In genomic region chr20:63973636-63974401, GRCh38 we compare ENCODE assay signal across 1 cellular context.
TF ChIP-seq lines count a peak whose summit lies in the region.

No MANE protein-coding gene starts in this region.

TF ChIP-seq in HepG2, 621 proteins besides CTCF, POLR2A, EP300 and RAD21 (continued from another document and continues in another):
- TF ChIP-seq PATZ1 (CRISPR knock-in tag; IDR thresholded peaks at IDR 0.05) (peak; percentile 87), ATF7 (IDR thresholded peaks at IDR 0.05) (no peak), ATF7 (CRISPR knock-in tag; IDR thresholded peaks at IDR 0.05) (no peak; the same call in 1 of the 2 replicates), THRA (CRISPR knock-in tag; IDR thresholded peaks at IDR 0.05; ENCODE audit: borderline replicate concordance) (peak; percentile 82), ZFP36 (IDR thresholded peaks at IDR 0.05; ENCODE audit: borderline replicate concordance, low read depth, low read length, partially characterized antibody) (no peak), ZNF10 (CRISPR knock-in tag; IDR thresholded peaks at IDR 0.05; ENCODE audit: borderline replicate concordance, low read depth) (no peak), ZSCAN29 (CRISPR knock-in tag; conservative IDR thresholded peaks at IDR 0.05) (no peak; the same call in 1 of the 2 replicates), SOX13 (IDR thresholded peaks at IDR 0.05) (no peak), SOX13 (CRISPR knock-in tag; conservative IDR thresholded peaks at IDR 0.05 in 1 of 2, IDR thresholded peaks at IDR 0.05 in 1 of 2) (no peak; a peak in 1 of 4 replicates), ZNF513 (CRISPR knock-in tag; conservative IDR thresholded peaks at IDR 0.05) (peak; percentile 98; the same call in 1 of the 2 replicates), ZNF678 (CRISPR knock-in tag; IDR thresholded peaks at IDR 0.05) (no peak; the same call in 1 of the 2 replicates), HMGXB3 (CRISPR knock-in tag; IDR thresholded peaks at IDR 0.05; ENCODE audit: borderline replicate concordance) (no peak), ZNF570 (CRISPR knock-in tag; IDR thresholded peaks at IDR 0.05; ENCODE audit: borderline replicate concordance) (no peak), UBTF (CRISPR knock-in tag; IDR thresholded peaks at IDR 0.05) (peak; percentile 73), ZNF83 (CRISPR knock-in tag; IDR thresholded peaks at IDR 0.05; ENCODE audit: borderline replicate concordance) (peak; percentile 92; the same call in 1 of the 2 replicates), MIER3 (CRISPR knock-in tag; IDR thresholded peaks at IDR 0.05; ENCODE audit: borderline replicate concordance) (peak; percentile 89; the same call in 1 of the 2 replicates), GPBP1L1 (CRISPR knock-in tag; IDR thresholded peaks at IDR 0.05) (no peak), SRSF1 (optimal IDR thresholded peaks at IDR 0.05; ENCODE audit: low read depth, low read length) (peak; percentile 78), ZNF44 (CRISPR knock-in tag; IDR thresholded peaks at IDR 0.05) (peak; percentile 89), ZNF766 (CRISPR knock-in tag; IDR thresholded peaks at IDR 0.05; ENCODE audit: borderline replicate concordance) (peak; percentile 92; the same call in 1 of the 2 replicates), ZNF616 (CRISPR knock-in tag; IDR thresholded peaks at IDR 0.05; ENCODE audit: low read depth) (peak; percentile 76; the same call in 1 of the 2 replicates), ZNF430 (CRISPR knock-in tag; IDR thresholded peaks at IDR 0.05) (peak; percentile 24; the same call in 1 of the 2 replicates), ZNF512 (CRISPR knock-in tag; IDR thresholded peaks at IDR 0.05) (peak; percentile 73; the same call in 1 of the 2 replicates), ZNF574 (CRISPR knock-in tag; IDR thresholded peaks at IDR 0.05) (peak; percentile 84), ZNF598 (CRISPR knock-in tag; IDR thresholded peaks at IDR 0.05; ENCODE audit: borderline replicate concordance) (no peak), HCFC1 (IDR thresholded peaks at IDR 0.05; ENCODE audit: low read depth, low read length) (no peak), DZIP1 (CRISPR knock-in tag; IDR thresholded peaks at IDR 0.05) (peak; percentile 33; the same call in 1 of the 2 replicates), ZNF124 (CRISPR knock-in tag; IDR thresholded peaks at IDR 0.05) (0 out of 2 replicates have a peak, but pooled peaks have one; percentile 69), MLX (CRISPR knock-in tag; IDR thresholded peaks at IDR 0.05) (no peak), KLF9 (CRISPR knock-in tag; IDR thresholded peaks at IDR 0.05; ENCODE audit: low read depth) (peak; percentile 90; the same call in 1 of the 2 replicates)
